In genomic region chr2:130796280-130796679, GRCh38 we compare ENCODE assay signal across 24 cellular contexts. TPM values are rescaled to one million over a fixed set of nuclear protein-coding genes. Genes with fewer than 3 reads are reported as not detected.
DNase-seq lines count a peak whose midpoint lies in the region; ATAC-seq and TF ChIP-seq lines count a peak whose summit lies in the region.
"Had no signal": no experiment of that assay in that cellular context is flagged by ENCODE, and none has a peak within 500 bp of the region (broad histone marks: within the 10 kb centered on the region; RNA-seq: fewer than 3 reads in every experiment).

No MANE protein-coding gene starts in this region.

- H2BK120ac ChIP-seq in mesendoderm (ENCODE audit: low read depth, low read length): no peak overlapping the region

- no peaks in the 10 kb centered on the region for H3K9me3 ChIP-seq in mucosa of descending colon
- H3K9me3 ChIP-seq: HAP-1, transverse colon had no signal

- ATAC-seq in activated B cell treated with CpG ODN at 0.5 μM for 24 hours (ENCODE audit: low read depth): no peak
- peak; percentile 31 for ATAC-seq in stimulated activated effector memory CD8-positive, alpha-beta T cell treated with anti-CD3 and anti-CD28 coated beads, Interleukin-12 subunit alpha, Interleukin-12 subunit beta, amount 100 ng/mL, for 72 hours
- ATAC-seq in mucosa of descending colon: no peak
- no peak for ATAC-seq in activated T-cell treated with anti-CD3 and anti-CD28 coated beads, Interleukin-2, amount 50 U/mL, for 4 hours
- ATAC-seq: GM12878, left colon had no signal

- H3K27ac ChIP-seq in mesendoderm (ENCODE audit: low read depth, low read length): no peak overlapping the region
- H3K27ac ChIP-seq: epithelial cell of prostate, transverse colon had no signal

- no peak overlapping the region for H3K4me3 ChIP-seq in H7 (ENCODE audit: insufficient read depth, low read depth, low read length)
- no peak overlapping the region for H3K4me3 ChIP-seq in mesendoderm (ENCODE audit: low read length)
- no peak overlapping the region for H3K4me3 ChIP-seq in mucosa of descending colon
- H3K4me3 ChIP-seq: GM12878, HAP-1, transverse colon had no signal

- H3K79me1 ChIP-seq in mesendoderm (ENCODE audit: low read length): no peaks in the 10 kb centered on the region

- H3K36me3 ChIP-seq in H7 (replicated peaks; ENCODE audit: control insufficient read depth, insufficient read depth, low read length): no peaks in the 10 kb centered on the region
- no peaks in the 10 kb centered on the region for H3K36me3 ChIP-seq in mesendoderm (ENCODE audit: control insufficient read depth, insufficient read depth, low read length)
- no peaks in the 10 kb centered on the region for H3K36me3 ChIP-seq in mucosa of descending colon (ENCODE audit: low read depth)
- H3K36me3 ChIP-seq: HAP-1, transverse colon had no signal

- no peak overlapping the region for H3K27ac Mint-ChIP-seq in activated B cell treated with CpG ODN at 0.5 μM for 24 hours
- peak overlapping the region; percentile 50 for H3K27ac Mint-ChIP-seq in stimulated activated effector memory CD8-positive, alpha-beta T cell treated with anti-CD3 and anti-CD28 coated beads, Interleukin-12 subunit alpha, Interleukin-12 subunit beta, amount 100 ng/mL, for 72 hours
- H3K27ac Mint-ChIP-seq: mesothelial cell of epicardium had no signal

- H3K4ac ChIP-seq in mesendoderm (ENCODE audit: low read depth, low read length): no peak overlapping the region

- H3K9ac ChIP-seq in mesendoderm (ENCODE audit: low read length): no peak overlapping the region

- peak overlapping the region; percentile 19 for H3K4me3 Mint-ChIP-seq in activated B cell treated with CpG ODN at 0.5 μM for 24 hours
- H3K4me3 Mint-ChIP-seq in stimulated activated effector memory CD8-positive, alpha-beta T cell treated with anti-CD3 and anti-CD28 coated beads, Interleukin-12 subunit alpha, Interleukin-12 subunit beta, amount 100 ng/mL, for 72 hours: no peak overlapping the region
- H3K4me3 Mint-ChIP-seq in activated T-cell treated with anti-CD3 and anti-CD28 coated beads, Interleukin-2, amount 50 U/mL, for 4 hours: no peak overlapping the region
- H3K4me3 Mint-ChIP-seq: mesothelial cell of epicardium had no signal

- DNase-seq in H7: peak; percentile 70
- DNase-seq in activated B cell treated with CpG ODN at 0.5 μM for 24 hours: no peak
- peak; percentile 78 for DNase-seq in mesendoderm
- peak; percentile 4 to 57 for DNase-seq in stimulated activated effector memory CD8-positive, alpha-beta T cell treated with anti-CD3 and anti-CD28 coated beads, Interleukin-12 subunit alpha, Interleukin-12 subunit beta, amount 100 ng/mL, for 72 hours (ENCODE audit: low spot score in 2 of 2)
- DNase-seq in mucosa of descending colon: no peak
- DNase-seq in DMS53 (lab: John Stamatoyannopoulos, UW): no peak
- DNase-seq in activated T-cell treated with anti-CD3 and anti-CD28 coated beads, Interleukin-2, amount 50 U/mL, for 4 hours: no peak
- DNase-seq: activated CD4-positive, alpha-beta T cell treated with anti-CD3 and anti-CD28 coated beads for 48 hours; activated gamma-delta T cell treated with Interleukin-2 at 50 U/mL for 16 hours; foreskin fibroblast; left colon; NCI-H187; NCI-H446; occipital lobe; retina; stimulated activated naive CD4-positive, alpha-beta T cell treated with Interleukin-2 at 50 U/mL for 16 hours; transverse colon had no signal

- no peak overlapping the region for H3K23ac ChIP-seq in mesendoderm (ENCODE audit: low read length)

- peaks cover 7% of the 10 kb centered on the region for H3K4me1 Mint-ChIP-seq in activated B cell treated with CpG ODN at 0.5 μM for 24 hours
- peaks cover 17% of the 10 kb centered on the region for H3K4me1 Mint-ChIP-seq in stimulated activated effector memory CD8-positive, alpha-beta T cell treated with anti-CD3 and anti-CD28 coated beads, Interleukin-12 subunit alpha, Interleukin-12 subunit beta, amount 100 ng/mL, for 72 hours
- H3K4me1 Mint-ChIP-seq in activated T-cell treated with anti-CD3 and anti-CD28 coated beads, Interleukin-2, amount 50 U/mL, for 4 hours (ENCODE audit: low read depth): peaks cover 3% of the 10 kb centered on the region

- no peaks in the 10 kb centered on the region for H3K9me3 Mint-ChIP-seq in activated B cell treated with CpG ODN at 0.5 μM for 24 hours
- no peaks in the 10 kb centered on the region for H3K9me3 Mint-ChIP-seq in stimulated activated effector memory CD8-positive, alpha-beta T cell treated with anti-CD3 and anti-CD28 coated beads, Interleukin-12 subunit alpha, Interleukin-12 subunit beta, amount 100 ng/mL, for 72 hours
- no peaks in the 10 kb centered on the region for H3K9me3 Mint-ChIP-seq in activated T-cell treated with anti-CD3 and anti-CD28 coated beads, Interleukin-2, amount 50 U/mL, for 4 hours
- H3K9me3 Mint-ChIP-seq: mesothelial cell of epicardium had no signal

- CTCF ChIA-PET in activated B cell treated with CpG ODN at 0.5 μM for 24 hours (lab: Charles Lee): interaction anchor here (3.8 to 7.3 kb wide), 2 partner anchors 78 to 125 kb away, joined by 33 to 132 read pairs; no protein-coding TSS in a partner anchor

- H3K4me1 ChIP-seq in mesendoderm (ENCODE audit: control insufficient read depth, low read depth, low read length): peaks cover 4% of the 10 kb centered on the region
- H3K4me1 ChIP-seq in mucosa of descending colon (ENCODE audit: low read depth): peaks cover 7% of the 10 kb centered on the region

- H4K5ac ChIP-seq in mesendoderm (ENCODE audit: low read length): no peak overlapping the region

- no peaks in the 10 kb centered on the region for H3K36me3 Mint-ChIP-seq in activated B cell treated with CpG ODN at 0.5 μM for 24 hours (ENCODE audit: low read depth)
- H3K36me3 Mint-ChIP-seq in stimulated activated effector memory CD8-positive, alpha-beta T cell treated with anti-CD3 and anti-CD28 coated beads, Interleukin-12 subunit alpha, Interleukin-12 subunit beta, amount 100 ng/mL, for 72 hours: no peaks in the 10 kb centered on the region
- no peaks in the 10 kb centered on the region for H3K36me3 Mint-ChIP-seq in activated T-cell treated with anti-CD3 and anti-CD28 coated beads, Interleukin-2, amount 50 U/mL, for 4 hours (ENCODE audit: insufficient read depth)
- H3K36me3 Mint-ChIP-seq: mesothelial cell of epicardium had no signal

- H2BK5ac ChIP-seq in mesendoderm (ENCODE audit: low read length): no peak overlapping the region

- no peak overlapping the region for H2BK15ac ChIP-seq in mesendoderm (replicated peaks; ENCODE audit: low read depth)

- TF ChIP-seq CTCF in activated B cell treated with CpG ODN at 0.5 μM for 24 hours (IDR thresholded peaks at IDR 0.05) (no peak), mucosa of descending colon (IDR thresholded peaks at IDR 0.05) (no peak)

- peaks cover 3% of the 10 kb centered on the region for H3K27me3 Mint-ChIP-seq in activated B cell treated with CpG ODN at 0.5 μM for 24 hours
- H3K27me3 Mint-ChIP-seq in activated T-cell treated with anti-CD3 and anti-CD28 coated beads, Interleukin-2, amount 50 U/mL, for 4 hours (ENCODE audit: low read depth): no peaks in the 10 kb centered on the region

- POLR2A ChIA-PET in activated B cell treated with CpG ODN at 0.5 μM for 24 hours (lab: Charles Lee): no interaction called here

- no CpG with 5 or more reads among the region's 2 CpGs for WGBS in mesendoderm (ENCODE audit: extremely low coverage, insufficient coverage, low lambda C conversion rate)

- no peaks in the 10 kb centered on the region for H3K79me2 ChIP-seq in mesendoderm (ENCODE audit: control insufficient read depth, insufficient read depth, low read length)

- no peak overlapping the region for H3K4me2 ChIP-seq in mesendoderm (ENCODE audit: low read length)

- no peak overlapping the region for H3K18ac ChIP-seq in mesendoderm (ENCODE audit: low read length)

- intact Hi-C loops in activated B cell treated with CpG ODN at 0.5 μM for 24 hours (cut with micrococcal nuclease): loop anchor here (2.0 to 10.0 kb wide), 6 partner anchors 41 to 641 kb away; partner anchors contain the start of genes ARHGEF4 and FAM168B
- intact Hi-C loops in mucosa of descending colon (cut with DNase I, micrococcal nuclease): loop anchor here (5.0 kb wide), 1 partner anchor 76 kb away; no protein-coding TSS in a partner anchor

- H3K27me3 ChIP-seq in H7 (ENCODE audit: control insufficient read depth, insufficient read depth, low read length): peaks cover 10% of the 10 kb centered on the region
- no peaks in the 10 kb centered on the region for H3K27me3 ChIP-seq in mesendoderm (ENCODE audit: insufficient read depth, low read length, poor library complexity)
- H3K27me3 ChIP-seq: transverse colon had no signal

- no peak overlapping the region for H2AK5ac ChIP-seq in mesendoderm (ENCODE audit: low read length)

- H4K8ac ChIP-seq in mesendoderm (ENCODE audit: low read depth, low read length): no peak overlapping the region

- no peak overlapping the region for H3K56ac ChIP-seq in mesendoderm (ENCODE audit: low read length)

RNA-seq across cellular contexts. Expression of gene ARHGEF4, which starts 40.4 kb away (rescaled TPM):
- 15.3 and 15.6 TPM in 2 replicates for total RNA-seq in H7 (2014; rRNA removed; shearing (Covaris generic))
- total RNA-seq in activated B cell treated with CpG ODN at 0.5 μM for 24 hours: 0.29 and 0.39 TPM in 2 replicates
- 3.3 TPM for polyA plus RNA-seq in mesendoderm (2013, experiment 1 of 2)
- 3.3 TPM for polyA plus RNA-seq in mesendoderm (2013, experiment 2 of 2)
- total RNA-seq in mucosa of descending colon: 10 to 100 TPM in 1 of 3 donors, 1 to 10 TPM in 1, under 1 TPM in 1; 0.94 to 14.0 (median 1.5) TPM
- under 1 TPM; 0.43 to 0.84 (median 0.58) TPM for total RNA-seq in activated T-cell treated with anti-CD3 and anti-CD28 coated beads, Interleukin-2, amount 50 U/mL, for 4 hours

RNA-seq across cellular contexts. Expression of gene AMER3, which starts 40.9 kb away (rescaled TPM):
- total RNA-seq in H7 (2014; rRNA removed; shearing (Covaris generic)): 0.04 and 0.14 TPM in 2 replicates
- total RNA-seq in activated B cell treated with CpG ODN at 0.5 μM for 24 hours (not detected in 2 replicates), mucosa of descending colon (under 1 TPM; 0.16 to 0.55 (median 0.52) TPM)
- 0.25 TPM for polyA plus RNA-seq in mesendoderm (2013, experiment 1 of 2)
- polyA plus RNA-seq in mesendoderm (2013, experiment 2 of 2): 0.27 TPM
- not detected for total RNA-seq in activated T-cell treated with anti-CD3 and anti-CD28 coated beads, Interleukin-2, amount 50 U/mL, for 4 hours
- total RNA-seq: cardiac septum, dermis microvascular lymphatic vessel endothelial cell, GM12878, M059J, mesothelial cell of epicardium had no signal
- polyA plus RNA-seq: GM12878 had no signal

Comparison
In these comparisons a context has a peak if more than half of its experiments do, and no peak if none do; other contexts are left out.
1. DNase-seq: peak in H7 (single experiment), mesendoderm (single experiment) and stimulated activated effector memory CD8-positive, alpha-beta T cell treated with anti-CD3 and anti-CD28 coated beads, Interleukin-12 subunit alpha, Interleukin-12 subunit beta, amount 100 ng/mL, for 72 hours (2 of 2); none in activated B cell treated with CpG ODN at 0.5 μM for 24 hours (single experiment), mucosa of descending colon (0 of 3), DMS53 (single experiment) and activated T-cell treated with anti-CD3 and anti-CD28 coated beads, Interleukin-2, amount 50 U/mL, for 4 hours (single experiment).